ENCODE assay signal across 1 cellular context in genomic region chr1:158011714-158012113, GRCh38.
TF ChIP-seq lines count a peak whose summit lies in the region.

No MANE protein-coding gene starts in this region.

TF ChIP-seq in GM23338, 12 proteins besides CTCF, POLR2A, EP300 and RAD21 (continued from another document):
- no peak for TF ChIP-seq REST (IDR thresholded peaks at IDR 0.05; ENCODE audit: unreplicated experiment)
